ENCODE assay signal across 8 cellular contexts in the genomic region with DNA sequence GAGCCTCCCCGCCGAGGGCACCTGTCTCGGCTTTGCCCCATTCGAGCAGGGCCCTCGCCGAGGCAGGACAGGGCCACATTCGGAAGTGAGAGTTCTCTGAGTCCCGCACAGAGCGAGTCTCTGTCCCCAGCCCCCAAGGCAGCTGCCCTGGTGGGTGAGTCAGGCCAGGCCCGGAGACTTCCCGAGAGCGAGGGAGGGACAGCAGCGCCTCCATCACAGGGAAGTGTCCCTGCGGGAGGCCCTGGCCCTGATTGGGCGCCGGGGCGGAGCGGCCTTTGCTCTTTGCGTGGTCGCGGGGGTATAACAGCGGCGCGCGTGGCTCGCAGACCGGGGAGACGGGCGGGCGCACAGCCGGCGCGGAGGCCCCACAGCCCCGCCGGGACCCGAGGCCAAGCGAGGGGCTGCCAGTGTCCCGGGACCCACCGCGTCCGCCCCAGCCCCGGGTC.
DNase-seq lines count a peak whose midpoint lies in the region; ATAC-seq and TF ChIP-seq lines count a peak whose summit lies in the region.

TSS of gene AIRE (plus strand) at position 330 of the 446 bp plus-strand sequence. CDS start 131 bp downstream, outside the sequence.

- peaks cover 7% of the 10 kb centered on the region for H3K4me1 ChIP-seq in iPS DF 6.9 (ENCODE audit: control insufficient read depth, insufficient read depth, low read length)

- H3K9me3 ChIP-seq in WERI-Rb-1 (ENCODE audit: severe bottlenecking) (no peaks in the 10 kb centered on the region), iPS DF 6.9 (ENCODE audit: control insufficient read depth, insufficient read depth, low read length) (no peaks in the 10 kb centered on the region)

- WGBS in iPS DF 6.9 (ENCODE audit: insufficient coverage, insufficient read length) = no CpG with 5 or more reads among the region's 42 CpGs

- no peak for ATAC-seq in HG02610 (IDR thresholded peaks at IDR 0.05; ENCODE audit: unreplicated experiment)
- ATAC-seq in GM18519 (IDR thresholded peaks at IDR 0.05; ENCODE audit: low FRiP score, unreplicated experiment) = no peak

- TF ChIP-seq CTCF in GM06990 (IDR thresholded peaks at IDR 0.05; ENCODE audit: insufficient read depth, low read length, poor library complexity, severe bottlenecking) = no peak
- no peak for TF ChIP-seq CTCF in WERI-Rb-1 (IDR thresholded peaks at IDR 0.05; ENCODE audit: low read depth, low read length)

- H3K27ac ChIP-seq in WERI-Rb-1 (peak within 1 kb of the TSS; percentile 79), iPS DF 6.9 (ENCODE audit: low read length) (no peak within 1 kb of the TSS)

- H3K4me3 ChIP-seq in GM06990 (replicated peaks; ENCODE audit: low read depth, low read length) (no peak within 1 kb of the TSS), WERI-Rb-1 (ENCODE audit: low read depth, low read length) (no peak within 1 kb of the TSS), iPS DF 6.9 (ENCODE audit: low read length) (peak within 1 kb of the TSS; percentile 6; the same call in 1 of the 2 replicates), skeletal muscle cell (ENCODE audit: low read depth, low read length) (peak within 1 kb of the TSS; percentile 27)

- no peaks in the 10 kb centered on the region for H3K27me3 ChIP-seq in GM06990 (replicated peaks; ENCODE audit: control insufficient read depth, insufficient read depth, low read length)
- H3K27me3 ChIP-seq in WERI-Rb-1 (ENCODE audit: insufficient read depth, low read depth, severe bottlenecking) = no peaks in the 10 kb centered on the region
- no peaks in the 10 kb centered on the region for H3K27me3 ChIP-seq in iPS DF 6.9 (ENCODE audit: control insufficient read depth, insufficient read depth, low read length)

- H3K36me3 ChIP-seq in GM06990 (ENCODE audit: control insufficient read depth, insufficient read depth, low read length) (no peaks in the 10 kb centered on the region), WERI-Rb-1 (no peaks in the 10 kb centered on the region), iPS DF 6.9 (ENCODE audit: control insufficient read depth, insufficient read depth, low read length) (no peaks in the 10 kb centered on the region; the same call in 1 of the 2 replicates)

- peak; percentile 6 for DNase-seq in GM06990 (ENCODE audit: extremely low read depth, insufficient read length)
- DNase-seq in WERI-Rb-1 = no peak
- DNase-seq in iPS DF 6.9 (ENCODE audit: low read depth, low spot score) = no peak
- DNase-seq in skeletal muscle cell (ENCODE audit: low read depth) = no peak
- DNase-seq in central memory CD4-positive, alpha-beta T cell = no peak
- DNase-seq in NCI-H82 treated with DMSO at 0.1 percent for 48 hours (lab: John Stamatoyannopoulos, UW; ENCODE audit: unreplicated experiment) = no peak

Comparison
In these comparisons a context has a peak if more than half of its experiments do, and no peak if none do; other contexts are left out.
1. H3K4me3 ChIP-seq: peak in iPS DF 6.9 (single experiment) and skeletal muscle cell (single experiment); none in GM06990 (single experiment) and WERI-Rb-1 (single experiment).